10 cellular contexts compared by ENCODE assay signal in genomic region chr4:145934434-145935047, GRCh38. TPM values are rescaled to one million over a fixed set of nuclear protein-coding genes. Genes with fewer than 3 reads are reported as not detected.
A peak's percentile ranks its signal among the peaks of the same experiment; 100 is the strongest.
DNase-seq lines count a peak whose midpoint lies in the region; TF ChIP-seq lines count a peak whose summit lies in the region.
"Had no signal": no experiment of that assay in that cellular context is flagged by ENCODE, and none has a peak within 500 bp of the region (broad histone marks: within the 10 kb centered on the region; RNA-seq: fewer than 3 reads in every experiment).

No MANE protein-coding gene starts in this region.

- H3K9me3 ChIP-seq in MM.1S (replicated peaks; ENCODE audit: insufficient read depth, low read length) = no peaks in the 10 kb centered on the region
- no peaks in the 10 kb centered on the region for H3K9me3 ChIP-seq in prostate gland

- no peak overlapping the region for H3K27ac ChIP-seq in MM.1S (ENCODE audit: low read length)
- H3K27ac ChIP-seq in prostate gland = peak overlapping the region; percentile 96 to 97
- H3K27ac ChIP-seq: 22Rv1 had no signal

- H3K79me2 ChIP-seq in MM.1S (ENCODE audit: low read length) = peaks cover 37% of the 10 kb centered on the region

- no peaks in the 10 kb centered on the region for H3K36me3 Mint-ChIP-seq in dendritic cell treated with granulocyte-macrophage colony-stimulating factor and Interleukin-4, amounts not matched to agents 40 ng/mL and 50 ng/mL, for 4 days (ENCODE audit: low read depth)

- peaks cover 33% of the 10 kb centered on the region for H3K4me1 Mint-ChIP-seq in dendritic cell treated with granulocyte-macrophage colony-stimulating factor and Interleukin-4, amounts not matched to agents 40 ng/mL and 50 ng/mL, for 4 days (ENCODE audit: low read depth)

- no peaks in the 10 kb centered on the region for H3K9me2 ChIP-seq in MM.1S (replicated peaks; ENCODE audit: insufficient read depth, low read length)

- no peak overlapping the region for H2AFZ ChIP-seq in MM.1S (ENCODE audit: low read length)

- no peak overlapping the region for H3K4me3 ChIP-seq in MM.1S (ENCODE audit: low read length)
- H3K4me3 ChIP-seq in prostate gland = peak overlapping the region in 1 of 2 donors; percentile 72

- H3K27me3 ChIP-seq in MM.1S (replicated peaks; ENCODE audit: insufficient read depth, low read length) = peaks cover 11% of the 10 kb centered on the region
- no peaks in the 10 kb centered on the region for H3K27me3 ChIP-seq in prostate gland (replicated peaks; ENCODE audit: insufficient read depth)

- TF ChIP-seq CTCF in MM.1S (IDR thresholded peaks at IDR 0.05; ENCODE audit: low read length) (no peak), prostate gland (IDR thresholded peaks at IDR 0.05) (no peak)

- 78% methylated on average over 3 of the region's 3 CpGs for WGBS in prostate gland

- peak overlapping the region; percentile 66 for H3K4me2 ChIP-seq in MM.1S (ENCODE audit: low read depth, low read length)

- DNase-seq in DMS 273 (lab: John Stamatoyannopoulos, UW; ENCODE audit: unreplicated experiment) = peak; percentile 51
- DNase-seq in DMS 273 treated with DMSO at 0.1 percent for 48 hours (lab: John Stamatoyannopoulos, UW) = no peak
- no peak for DNase-seq in MM.1S
- DNase-seq in prostate gland (ENCODE audit: low spot score) = no peak
- no peak for DNase-seq in iPS-NIHi7 (ENCODE audit: extremely low spot score)
- DNase-seq in GM03348 (ENCODE audit: low spot score) = no peak
- DNase-seq in stimulated activated naive CD4-positive, alpha-beta T cell (lab: John Stamatoyannopoulos, UW) = no peak
- DNase-seq: stimulated activated CD4-positive, alpha-beta T cell treated with anti-CD3 and anti-CD28 coated beads, Interleukin-12 subunit alpha, Interleukin-12 subunit beta, amount 100 ng/mL, for 4 hours had no signal

- H4K20me1 ChIP-seq in MM.1S (ENCODE audit: insufficient read depth, low read length) = no peaks in the 10 kb centered on the region

- no peaks in the 10 kb centered on the region for H3K9me3 Mint-ChIP-seq in dendritic cell treated with granulocyte-macrophage colony-stimulating factor and Interleukin-4, amounts not matched to agents 40 ng/mL and 50 ng/mL, for 4 days

- no peak for TF ChIP-seq POLR2A in prostate gland (IDR thresholded peaks at IDR 0.05)

- H3K4me3 Mint-ChIP-seq in dendritic cell treated with granulocyte-macrophage colony-stimulating factor and Interleukin-4, amounts not matched to agents 40 ng/mL and 50 ng/mL, for 4 days = no peak overlapping the region

- peaks cover 30% of the 10 kb centered on the region for H3F3A ChIP-seq in MM.1S (ENCODE audit: insufficient read depth, low read length)

- H3K9ac ChIP-seq in MM.1S (ENCODE audit: low read length) = no peak overlapping the region

- H3K4me1 ChIP-seq in MM.1S (ENCODE audit: low read length) = 0 out of 2 replicates have a peak, but pooled peaks cover 8% of the 10 kb centered on the region
- peaks cover 2% of the 10 kb centered on the region for H3K4me1 ChIP-seq in prostate gland (replicated peaks)

- intact Hi-C loops in dendritic cell treated with granulocyte-macrophage colony-stimulating factor and Interleukin-4, amounts not matched to agents 40 ng/mL and 50 ng/mL, for 4 days (cut with micrococcal nuclease) = loop anchor here (5.0 to 10.0 kb wide), 3 partner anchors 110 to 240 kb away; partner anchors contain the start of gene LSM6
- intact Hi-C loops in prostate gland (cut with DNase I) = loop anchor here (5.0 to 10.0 kb wide), 2 partner anchors 47 to 760 kb away; no protein-coding TSS in a partner anchor

- peak overlapping the region; percentile 80 for H3K27ac Mint-ChIP-seq in dendritic cell treated with granulocyte-macrophage colony-stimulating factor and Interleukin-4, amounts not matched to agents 40 ng/mL and 50 ng/mL, for 4 days

- H3K36me3 ChIP-seq in MM.1S (replicated peaks; ENCODE audit: insufficient read depth, low read length) (no peaks in the 10 kb centered on the region), prostate gland (no peaks in the 10 kb centered on the region)

- peaks cover 42% of the 10 kb centered on the region for H3K27me3 Mint-ChIP-seq in dendritic cell treated with granulocyte-macrophage colony-stimulating factor and Interleukin-4, amounts not matched to agents 40 ng/mL and 50 ng/mL, for 4 days

RNA-seq across cellular contexts. Expression of gene ZNF827, which starts 4.1 kb away (rescaled TPM):
- total RNA-seq in prostate gland = 100 to 1,000 TPM; 221 to 286 TPM
